ENCODE assay signal across 12 cellular contexts in the genomic region with DNA sequence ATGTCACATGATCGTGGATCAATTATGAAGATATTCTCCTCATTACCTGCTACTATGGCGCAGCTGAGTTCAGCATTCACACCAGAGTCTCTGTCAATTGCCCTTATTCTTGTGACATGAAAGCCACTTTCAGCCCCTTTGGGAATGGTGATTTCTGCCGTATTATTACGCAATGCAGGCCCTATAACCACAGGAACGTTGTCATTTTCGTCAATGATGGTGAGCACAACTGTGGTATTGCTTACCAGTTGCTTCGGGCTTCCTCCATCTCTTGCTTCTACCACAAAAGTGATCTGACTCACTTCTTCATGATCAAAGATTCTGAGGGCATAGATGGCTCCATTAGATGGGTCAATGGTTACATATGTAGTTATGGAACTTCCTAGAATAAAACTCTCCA. TPM values are rescaled to one million over a fixed set of nuclear protein-coding genes. Genes with fewer than 3 reads are reported as not detected.
A peak's percentile ranks its signal among the peaks of the same experiment; 100 is the strongest.
DNase-seq lines count a peak whose midpoint lies in the region; ATAC-seq and TF ChIP-seq lines count a peak whose summit lies in the region.
"Had no signal": no experiment of that assay in that cellular context is flagged by ENCODE, and none has a peak within 500 bp of the region (broad histone marks: within the 10 kb centered on the region; RNA-seq: fewer than 3 reads in every experiment).

No MANE protein-coding gene starts in this region.

- H3K27me3 ChIP-seq in HUES48 (ENCODE audit: control insufficient read depth, insufficient read depth, low read length) (no peaks in the 10 kb centered on the region), lung (ENCODE audit: control insufficient read depth, insufficient read depth) (no peaks in the 10 kb centered on the region), tibial artery (no peaks in the 10 kb centered on the region)

- ATAC-seq in lung (ENCODE audit: insufficient read depth, low FRiP score): no peak
- no peak for ATAC-seq in GM19035 (IDR thresholded peaks at IDR 0.05; ENCODE audit: unreplicated experiment)
- ATAC-seq in HG02798 (IDR thresholded peaks at IDR 0.05; ENCODE audit: poor library complexity, unreplicated experiment): no peak
- ATAC-seq: stimulated activated memory B cell treated with anti-CD40 and anti-IgM and Interleukin-4, amounts not matched to agents 10 μg/mL and 1 μg/mL and 100 μg/mL, for 72 hours had no signal

- DNase-seq in choroid plexus epithelial cell (ENCODE audit: low read depth) (peak; percentile 86), lung (ENCODE audit: low spot score) (no peak), tibial artery (no peak), hippocampal formation (lab: John Stamatoyannopoulos, UW) (no peak)
- DNase-seq: Karpas-422, NCI-H524 treated with DMSO at 0.1 percent for 48 hours, small intestine, T1000 had no signal

- intact Hi-C loops in tibial artery (cut with DNase I; ENCODE audit: low total_unique reads): loop anchor here (5.0 to 10.0 kb wide), 2 partner anchors 175 to 332 kb away; no protein-coding TSS in a partner anchor

- H3K9me3 ChIP-seq in HUES48 (ENCODE audit: control insufficient read depth, insufficient read depth, low read length) (no peaks in the 10 kb centered on the region), lung (ENCODE audit: control insufficient read depth in 2 of 2, insufficient read depth in 1 of 2, low read length in 1 of 2) (peaks cover 0 to 5% of the 10 kb centered on the region in 2 donors), tibial artery (no peaks in the 10 kb centered on the region)

- H3K4me3 ChIP-seq in HUES48 (ENCODE audit: low read depth, low read length) (peak overlapping the region; percentile 96), choroid plexus epithelial cell (ENCODE audit: low read depth, low read length) (peak overlapping the region; percentile 80), lung (peak overlapping the region; percentile 49), tibial artery (peak overlapping the region; percentile 62 to 67)

- H3K36me3 ChIP-seq in HUES48 (ENCODE audit: control insufficient read depth, insufficient read depth, low read length): peaks cover 61% of the 10 kb centered on the region
- H3K36me3 ChIP-seq in lung (ENCODE audit: control insufficient read depth in 2 of 2, insufficient read depth in 2 of 2, low read length in 2 of 2): no peaks in the 10 kb centered on the region
- H3K36me3 ChIP-seq in tibial artery: no peaks in the 10 kb centered on the region

- H3K4me1 ChIP-seq in HUES48 (ENCODE audit: control insufficient read depth, insufficient read depth, low read length): peaks cover 40% of the 10 kb centered on the region
- H3K4me1 ChIP-seq in lung (ENCODE audit: control insufficient read depth in 2 of 2, insufficient read depth in 2 of 2, low read length in 2 of 2): no peaks in the 10 kb centered on the region
- H3K4me1 ChIP-seq in tibial artery: peaks cover 0 to 36% (median 7%) of the 10 kb centered on the region in 4 donors

- no peak overlapping the region for H3K27ac ChIP-seq in HUES48 (ENCODE audit: low read depth, low read length)
- H3K27ac ChIP-seq in lung (ENCODE audit: low read depth in 1 of 2, low read length in 1 of 2): peak overlapping the region in 1 of 2 donors; percentile 56
- H3K27ac ChIP-seq in tibial artery: peak overlapping the region; percentile 90 to 92

- TF ChIP-seq CTCF in choroid plexus epithelial cell (conservative IDR thresholded peaks at IDR 0.05; ENCODE audit: low read depth, low read length) (no peak), lung (IDR thresholded peaks at IDR 0.05; ENCODE audit: control extremely low read depth, extremely low read depth) (no peak), tibial artery (IDR thresholded peaks at IDR 0.05) (no peak)

- WGBS in lung, 2 donors: 76 to 80% methylated on average over 7 of the region's 7 CpGs

- H3K9ac ChIP-seq in HUES48 (ENCODE audit: low read depth, low read length): no peak overlapping the region

RNA-seq across cellular contexts. Expression of a gene that starts 2.1 kb away (rescaled TPM):
- 100 to 1,000 TPM in 1 of 2 donors, 1 to 10 TPM in 1; 6.2 to 106 TPM for total RNA-seq in lung
- polyA plus RNA-seq in lung: 1 to 10 TPM; 1.7 to 3.4 TPM
